In the genomic region with DNA sequence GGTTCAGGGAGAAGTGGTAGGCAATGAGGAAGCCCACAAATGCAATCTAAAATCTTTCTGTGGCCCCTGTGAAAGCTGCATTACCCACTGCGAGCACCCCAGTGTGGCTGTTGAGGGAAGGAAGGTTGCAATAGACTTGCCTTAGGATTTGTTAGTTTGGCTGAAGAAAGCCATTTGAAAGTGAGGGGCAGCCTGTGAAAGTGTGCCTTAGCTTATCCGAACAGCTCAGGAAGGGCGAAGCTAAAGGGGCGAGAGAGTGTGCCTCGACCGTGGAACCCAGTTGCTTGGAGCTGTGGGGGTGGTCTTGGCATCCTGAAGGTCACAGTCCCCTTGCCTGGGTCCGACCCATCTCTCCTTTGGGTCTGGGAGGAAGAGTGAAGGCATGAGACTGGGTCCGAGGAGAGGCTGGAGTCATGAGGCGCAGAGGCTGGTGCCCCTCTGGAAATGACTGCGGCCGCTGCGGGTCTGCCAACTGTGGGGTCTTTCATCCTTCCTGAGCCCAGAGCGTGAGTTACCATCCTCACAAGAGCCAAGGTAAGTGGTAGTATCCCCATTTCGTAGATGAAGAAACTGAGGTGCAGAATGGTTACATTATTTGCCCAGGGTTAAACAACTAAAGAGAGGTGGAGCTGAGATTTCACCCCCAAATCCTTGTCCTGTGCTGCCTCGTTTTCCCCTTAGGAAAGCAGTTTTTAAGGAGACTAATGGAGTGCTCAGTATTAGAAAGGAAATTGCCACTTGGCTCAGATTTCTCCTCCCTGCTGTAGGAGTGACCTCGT, we compare ENCODE assay signal across 9 cellular contexts. TPM values are rescaled to one million over a fixed set of nuclear protein-coding genes. Genes with fewer than 3 reads are reported as not detected.
DNase-seq lines count a peak whose midpoint lies in the region; ATAC-seq and TF ChIP-seq lines count a peak whose summit lies in the region.
"Had no signal": no experiment of that assay in that cellular context is flagged by ENCODE, and none has a peak within 500 bp of the region (broad histone marks: within the 10 kb centered on the region; RNA-seq: fewer than 3 reads in every experiment).

No MANE protein-coding gene starts in this region.

- H3K27me3 ChIP-seq in mammary epithelial cell (ENCODE audit: insufficient read depth, low read length) (no peaks in the 10 kb centered on the region), vagina (no peaks in the 10 kb centered on the region)

- CTCF ChIA-PET in activated naive CD4-positive, alpha-beta T cell treated with anti-CD3 and anti-CD28 coated beads, Interleukin-2, amount 10 ng/mL, durations not matched to agents 7 days and 5 days (lab: Charles Lee) = interaction anchor here (0.9 to 2.3 kb wide), 7 partner anchors 8 to 148 kb away, joined by 3 to 11 read pairs (median 6); a partner anchor contains a TSS
- CTCF ChIA-PET in mammary epithelial cell (lab: Charles Lee; ENCODE audit: low non-redundant PET) = no interaction called here

- no peak for DNase-seq in activated naive CD4-positive, alpha-beta T cell treated with anti-CD3 and anti-CD28 coated beads, Interleukin-2, amount 10 ng/mL, durations not matched to agents 7 days and 5 days
- no peak for DNase-seq in activated naive CD4-positive, alpha-beta T cell treated with Interleukin-2 at 50 U/mL for 16 hours
- no peak for DNase-seq in mammary epithelial cell
- DNase-seq in natural killer cell treated with Interleukin-12 subunit alpha and Interleukin-12 subunit beta and Interleukin-15 and Interleukin-18, amount 100 ng/mL, for 72 hours (ENCODE audit: low spot score) = no peak
- no peak for DNase-seq in vagina (ENCODE audit: extremely low spot score in 2 of 2)
- DNase-seq in SIG-M5 (lab: John Stamatoyannopoulos, UW) = no peak
- no peak for DNase-seq in SHP77 (lab: John Stamatoyannopoulos, UW)
- no peak for DNase-seq in KBM-7

- 93% methylated on average over 11 of the region's 16 CpGs for WGBS in mammary epithelial cell (ENCODE audit: low coverage, missing lambda C conversion rate)

- peaks cover 31% of the 10 kb centered on the region for H3K36me3 Mint-ChIP-seq in activated naive CD4-positive, alpha-beta T cell treated with anti-CD3 and anti-CD28 coated beads, Interleukin-2, amount 10 ng/mL, durations not matched to agents 7 days and 5 days
- H3K36me3 Mint-ChIP-seq in natural killer cell treated with Interleukin-12 subunit alpha and Interleukin-12 subunit beta and Interleukin-15 and Interleukin-18, amount 100 ng/mL, for 72 hours = peaks cover 5% of the 10 kb centered on the region

- no TSS peak for BruUV-seq in mammary epithelial cell (replicated peaks; lab: Mats Ljungman, UMichigan)

- no peak overlapping the region for H3K9ac ChIP-seq in mammary epithelial cell (ENCODE audit: insufficient read depth, low read length)

- H4K20me1 ChIP-seq in mammary epithelial cell (ENCODE audit: insufficient read depth, low read length) = no peaks in the 10 kb centered on the region

- H3K9me3 Mint-ChIP-seq in activated naive CD4-positive, alpha-beta T cell treated with anti-CD3 and anti-CD28 coated beads, Interleukin-2, amount 10 ng/mL, durations not matched to agents 7 days and 5 days = no peaks in the 10 kb centered on the region
- no peaks in the 10 kb centered on the region for H3K9me3 Mint-ChIP-seq in natural killer cell treated with Interleukin-12 subunit alpha and Interleukin-12 subunit beta and Interleukin-15 and Interleukin-18, amount 100 ng/mL, for 72 hours

- TF ChIP-seq POLR2A in vagina (IDR thresholded peaks at IDR 0.05) = no peak

- H3K4me3 Mint-ChIP-seq in activated naive CD4-positive, alpha-beta T cell treated with anti-CD3 and anti-CD28 coated beads, Interleukin-2, amount 10 ng/mL, durations not matched to agents 7 days and 5 days = no peak overlapping the region
- no peak overlapping the region for H3K4me3 Mint-ChIP-seq in natural killer cell treated with Interleukin-12 subunit alpha and Interleukin-12 subunit beta and Interleukin-15 and Interleukin-18, amount 100 ng/mL, for 72 hours

- peaks cover 59% of the 10 kb centered on the region for H3K79me2 ChIP-seq in mammary epithelial cell (ENCODE audit: insufficient read depth, low read length)

- peaks cover 68% of the 10 kb centered on the region for H3K4me1 Mint-ChIP-seq in activated naive CD4-positive, alpha-beta T cell treated with anti-CD3 and anti-CD28 coated beads, Interleukin-2, amount 10 ng/mL, durations not matched to agents 7 days and 5 days
- peaks cover 41 to 42% of the 10 kb centered on the region in 2 donors for H3K4me1 Mint-ChIP-seq in natural killer cell treated with Interleukin-12 subunit alpha and Interleukin-12 subunit beta and Interleukin-15 and Interleukin-18, amount 100 ng/mL, for 72 hours (ENCODE audit: low read depth in 2 of 2)

- ATAC-seq in natural killer cell treated with Interleukin-12 subunit alpha and Interleukin-12 subunit beta and Interleukin-15 and Interleukin-18, amount 100 ng/mL, for 72 hours = no peak
- ATAC-seq: Right ventricle myocardium inferior had no signal

- H3K36me3 ChIP-seq in mammary epithelial cell (ENCODE audit: insufficient read depth, low read length) (no peaks in the 10 kb centered on the region), vagina (no peaks in the 10 kb centered on the region)

- H3K4me1 ChIP-seq in mammary epithelial cell (ENCODE audit: insufficient read depth, low read length) (peaks cover 25% of the 10 kb centered on the region), vagina (peaks cover 82% of the 10 kb centered on the region)

- dilution Hi-C loops in mammary epithelial cell (cut with HindIII; ENCODE audit: low sequenced_read_pairs) = loop anchor here (5.0 kb wide), 3 partner anchors 50 to 220 kb away; a partner anchor contains a TSS

- in situ Hi-C loops in mammary epithelial cell (cut with MboI; ENCODE audit: low sequenced_read_pairs in 2 of 2) = loop anchor here in 1 of 2 donors (5.0 kb wide), 1 partner anchor 155 kb away; a partner anchor contains a TSS
- in situ Hi-C loops in KBM-7 (cut with MboI; ENCODE audit: low pct_unique_long_range_greater_than_20kb, low sequenced_read_pairs) = no loop called here

- peak overlapping the region; percentile 91 for H3K27ac Mint-ChIP-seq in activated naive CD4-positive, alpha-beta T cell treated with anti-CD3 and anti-CD28 coated beads, Interleukin-2, amount 10 ng/mL, durations not matched to agents 7 days and 5 days
- peak overlapping the region; percentile 9 to 62 for H3K27ac Mint-ChIP-seq in natural killer cell treated with Interleukin-12 subunit alpha and Interleukin-12 subunit beta and Interleukin-15 and Interleukin-18, amount 100 ng/mL, for 72 hours

- H3K9me3 ChIP-seq in mammary epithelial cell (replicated peaks; ENCODE audit: insufficient read depth, low read length) (no peaks in the 10 kb centered on the region), vagina (no peaks in the 10 kb centered on the region)

- intact Hi-C loops in mammary epithelial cell (cut with micrococcal nuclease) (no loop called here), vagina (cut with DNase I) (no loop called here)

- no peak overlapping the region for H3K4me2 ChIP-seq in mammary epithelial cell (ENCODE audit: insufficient read depth, low read depth, low read length)

- H2AFZ ChIP-seq in mammary epithelial cell (ENCODE audit: low read depth, low read length) = no peak overlapping the region

- H3K4me3 ChIP-seq in mammary epithelial cell (replicated peaks in 1 of 3; ENCODE audit: insufficient read depth in 1 of 3, low read depth in 2 of 3, low read length in 3 of 3) = no peak overlapping the region
- peak overlapping the region; percentile 15 to 29 for H3K4me3 ChIP-seq in vagina

- H3K27ac ChIP-seq in mammary epithelial cell (ENCODE audit: insufficient read depth, low read depth, low read length) (peak overlapping the region; percentile 98), vagina (peak overlapping the region; percentile 91)

- TF ChIP-seq CTCF in mammary epithelial cell (conservative IDR thresholded peaks at IDR 0.05 in 1 of 2, IDR thresholded peaks at IDR 0.05 in 1 of 2; ENCODE audit: extremely low read depth in 1 of 2, insufficient read depth in 1 of 2, low read depth in 1 of 2, low read length in 2 of 2) (no peak), vagina (IDR thresholded peaks at IDR 0.05) (no peak)

- H3K27me3 Mint-ChIP-seq in activated naive CD4-positive, alpha-beta T cell treated with anti-CD3 and anti-CD28 coated beads, Interleukin-2, amount 10 ng/mL, durations not matched to agents 7 days and 5 days = no peaks in the 10 kb centered on the region
- H3K27me3 Mint-ChIP-seq in natural killer cell treated with Interleukin-12 subunit alpha and Interleukin-12 subunit beta and Interleukin-15 and Interleukin-18, amount 100 ng/mL, for 72 hours = no peaks in the 10 kb centered on the region

RNA-seq across cellular contexts. Expression of a gene that starts 24.4 kb away (rescaled TPM):
- total RNA-seq in mammary epithelial cell (10 to 100 TPM; 10.8 to 12.8 TPM), vagina (44.4 TPM)
- 5.0 TPM for polyA plus RNA-seq in mammary epithelial cell
- 13.0 TPM for polyA minus RNA-seq in mammary epithelial cell
- total RNA-seq in natural killer cell treated with Interleukin-12 subunit alpha and Interleukin-12 subunit beta and Interleukin-15 and Interleukin-18, amount 100 ng/mL, for 72 hours = 10 to 100 TPM; 15.0 to 23.2 TPM

RNA-seq across cellular contexts. Expression of a gene that starts 25.3 kb away (rescaled TPM):
- 1 to 10 TPM; 6.8 to 9.3 TPM for total RNA-seq in mammary epithelial cell
- polyA plus RNA-seq in mammary epithelial cell = 7.6 TPM
- polyA minus RNA-seq in mammary epithelial cell = 5.1 TPM
- 10 to 100 TPM; 15.7 to 16.4 TPM for total RNA-seq in natural killer cell treated with Interleukin-12 subunit alpha and Interleukin-12 subunit beta and Interleukin-15 and Interleukin-18, amount 100 ng/mL, for 72 hours
- 13.3 TPM for total RNA-seq in vagina

RNA-seq across cellular contexts. Expression of a gene that starts 35.1 kb away (rescaled TPM):
- 10 to 100 TPM; 39.7 to 70.1 TPM for total RNA-seq in mammary epithelial cell
- polyA plus RNA-seq in mammary epithelial cell = 78.2 TPM
- 30.4 TPM for polyA minus RNA-seq in mammary epithelial cell
- 100 to 1,000 TPM in 1 of 2 donors, 10 to 100 TPM in 1; 56.8 to 110 TPM for total RNA-seq in natural killer cell treated with Interleukin-12 subunit alpha and Interleukin-12 subunit beta and Interleukin-15 and Interleukin-18, amount 100 ng/mL, for 72 hours
- 101 TPM for total RNA-seq in vagina

RNA-seq across cellular contexts. Expression of a gene that starts 56.9 kb away (rescaled TPM):
- 10 to 100 TPM in 1 of 2 donors, 1 to 10 TPM in 1; 6.5 to 20.0 TPM for total RNA-seq in mammary epithelial cell
- 2.1 TPM for polyA plus RNA-seq in mammary epithelial cell
- 9.1 TPM for polyA minus RNA-seq in mammary epithelial cell
- total RNA-seq in natural killer cell treated with Interleukin-12 subunit alpha and Interleukin-12 subunit beta and Interleukin-15 and Interleukin-18, amount 100 ng/mL, for 72 hours = not detected
- 136 TPM for total RNA-seq in vagina
- total RNA-seq: Right ventricle myocardium inferior had no signal

Comparison
In these comparisons a context has a peak if more than half of its experiments do, and no peak if none do; other contexts are left out.
1. H3K4me3 ChIP-seq: peak in vagina (2 of 2); none in mammary epithelial cell (0 of 3).